In genomic region chr6:142946924-142947701, GRCh38 we compare ENCODE assay signal across 8 cellular contexts. TPM values are rescaled to one million over a fixed set of nuclear protein-coding genes. Genes with fewer than 3 reads are reported as not detected.
DNase-seq lines count a peak whose midpoint lies in the region; ATAC-seq and TF ChIP-seq lines count a peak whose summit lies in the region.

No MANE protein-coding gene starts in this region.

- H3K4me1 ChIP-seq in HCT116 (ENCODE audit: control insufficient read depth in 1 of 2, insufficient read depth in 2 of 2, low read length in 2 of 2): peaks cover 20 to 32% of the 10 kb centered on the region in 2 experiments; a peak in 3 of 4 replicates
- H3K4me1 ChIP-seq in duodenal mucosa (ENCODE audit: control insufficient read depth in 1 of 2, insufficient read depth in 2 of 2, low read length in 2 of 2): peaks cover 12 to 22% of the 10 kb centered on the region in 2 donors
- peaks cover 21% of the 10 kb centered on the region for H3K4me1 ChIP-seq in lower lobe of right lung

- CTCF ChIA-PET in HCT116 (lab: Charles Lee): no interaction called here
- CTCF ChIA-PET in activated CD4-positive, alpha-beta memory T cell treated with anti-CD3 and anti-CD28 coated beads for 36 hours (lab: Charles Lee): interaction anchor here (1.0 to 2.0 kb wide), 8 partner anchors 12 to 254 kb away, joined by 3 to 9 read pairs (median 4); no protein-coding TSS in a partner anchor

- H3K27me3 ChIP-seq in HCT116 (ENCODE audit: insufficient read depth, low read length): no peaks in the 10 kb centered on the region
- H3K27me3 ChIP-seq in duodenal mucosa (ENCODE audit: control insufficient read depth in 1 of 2, insufficient read depth in 2 of 2, low read length in 2 of 2): no peaks in the 10 kb centered on the region
- H3K27me3 ChIP-seq in lower lobe of right lung (ENCODE audit: low read depth): no peaks in the 10 kb centered on the region

- H3K4me3 Mint-ChIP-seq in activated CD4-positive, alpha-beta memory T cell treated with anti-CD3 and anti-CD28 coated beads for 36 hours: peak overlapping the region; percentile 96

- no peak for TF ChIP-seq RAD21 in HCT116 (IDR thresholded peaks at IDR 0.05; ENCODE audit: low read depth)

- peak overlapping the region; percentile 99 for H3K27ac Mint-ChIP-seq in activated CD4-positive, alpha-beta memory T cell treated with anti-CD3 and anti-CD28 coated beads for 36 hours

- peak overlapping the region; percentile 67 for H2AFZ ChIP-seq in HCT116 (ENCODE audit: low read depth, low read length, poor library complexity, severe bottlenecking)

- H3K4me1 Mint-ChIP-seq in activated CD4-positive, alpha-beta memory T cell treated with anti-CD3 and anti-CD28 coated beads for 36 hours (ENCODE audit: low read depth): peaks cover 24% of the 10 kb centered on the region

- no peak for DNase-seq in HCT116 (ENCODE audit: low read depth, low spot score)
- DNase-seq in NB4 (ENCODE audit: low read depth): peak; percentile 65
- peak; percentile 91 for DNase-seq in activated CD4-positive, alpha-beta memory T cell treated with anti-CD3 and anti-CD28 coated beads for 36 hours
- peak; percentile 88 for DNase-seq in lower lobe of right lung
- DNase-seq in stimulated activated CD4-positive, alpha-beta T cell treated with anti-CD3 and anti-CD28 coated beads, TNF-alpha, amount 100 ng/mL, for 48 hours (ENCODE audit: low read depth in 3 of 3): peak; percentile 63 to 69 (median 68)
- no peak for DNase-seq in NCI-H128 (lab: John Stamatoyannopoulos, UW; ENCODE audit: unreplicated experiment)

- no peaks in the 10 kb centered on the region for H3K9me3 Mint-ChIP-seq in activated CD4-positive, alpha-beta memory T cell treated with anti-CD3 and anti-CD28 coated beads for 36 hours

- H3K79me2 ChIP-seq in HCT116 (ENCODE audit: insufficient read depth, low read length): peaks cover 6% of the 10 kb centered on the region; the same call in 1 of the 2 replicates

- RAD21 ChIA-PET in HCT116 (lab: Charles Lee; ENCODE audit: low non-redundant PET in 1 of 2, low total read pairs in 2 of 2, uncharacterized antibody in 2 of 2, unreplicated experiment in 2 of 2): no interaction called here

- H4K20me1 ChIP-seq in HCT116 (ENCODE audit: insufficient read depth): no peaks in the 10 kb centered on the region

- TSS peak; percentile 92 for BruUV-seq in HCT116 (replicated peaks; lab: Mats Ljungman, UMichigan)

- peak; percentile 25 for TF ChIP-seq POLR2A in HCT116 (IDR thresholded peaks at IDR 0.05; ENCODE audit: borderline replicate concordance, extremely low read depth, insufficient read depth, insufficient read length)
- peak; percentile 33 for TF ChIP-seq POLR2A in NB4 (IDR thresholded peaks at IDR 0.05; ENCODE audit: extremely low read depth, insufficient read length)

- peak overlapping the region; percentile 97 for H3K4me2 ChIP-seq in HCT116 (ENCODE audit: low read length)

- H3K4me3 ChIP-seq in GM12875 (ENCODE audit: low read depth, low read length) (peak overlapping the region; percentile 86), HCT116 (replicated peaks in 1 of 2; ENCODE audit: low read depth in 1 of 2, low read length in 2 of 2) (peak overlapping the region; percentile 74 to 80), NB4 (ENCODE audit: low read depth, low read length) (peak overlapping the region; percentile 70), duodenal mucosa (ENCODE audit: low read depth in 1 of 2, low read length in 2 of 2) (peak overlapping the region; percentile 94 to 98), lower lobe of right lung (peak overlapping the region; percentile 88)

- peak overlapping the region; percentile 62 for H3K27ac ChIP-seq in HCT116 (ENCODE audit: low read depth, low read length)
- H3K27ac ChIP-seq in duodenal mucosa (ENCODE audit: low read depth, low read length): peak overlapping the region; percentile 99
- peak overlapping the region; percentile 99 for H3K27ac ChIP-seq in lower lobe of right lung

- POLR2A ChIA-PET in HCT116 (lab: Charles Lee): interaction anchor here (1.4 kb wide), 1 partner anchor 286 kb away, joined by 3 read pairs; no protein-coding TSS in a partner anchor
- POLR2A ChIA-PET in activated CD4-positive, alpha-beta memory T cell treated with anti-CD3 and anti-CD28 coated beads for 36 hours (lab: Charles Lee): interaction anchor here (0.7 to 2.8 kb wide), 22 partner anchors 9 to 503 kb away, joined by 3 to 26 read pairs (median 6); partner anchors contain the start of genes ADAT2 and PEX3

- no peaks in the 10 kb centered on the region for H3K9me2 ChIP-seq in HCT116 (ENCODE audit: insufficient read depth)

- intact Hi-C loops in HCT116 (cut with micrococcal nuclease): loop anchor here (1.0 to 10.0 kb wide), 5 partner anchors 62 to 478 kb away; partner anchors contain the start of gene AIG1
- intact Hi-C loops in activated CD4-positive, alpha-beta memory T cell treated with anti-CD3 and anti-CD28 coated beads for 36 hours (cut with micrococcal nuclease): loop anchor here (1.0 to 10.0 kb wide), 13 partner anchors 45 to 1398 kb away; partner anchors contain the start of genes ADAT2, AIG1, NMBR and PEX3
- intact Hi-C loops in lower lobe of right lung (cut with DNase I): no loop called here

- H3K36me3 ChIP-seq in HCT116 (ENCODE audit: control insufficient read depth in 1 of 2, insufficient read depth in 2 of 2, low read length in 2 of 2): no peaks in the 10 kb centered on the region
- no peaks in the 10 kb centered on the region for H3K36me3 ChIP-seq in duodenal mucosa (ENCODE audit: control insufficient read depth in 1 of 2, insufficient read depth in 2 of 2, low read length in 2 of 2)
- H3K36me3 ChIP-seq in lower lobe of right lung: no peaks in the 10 kb centered on the region

- peaks cover 6% of the 10 kb centered on the region for H3K36me3 Mint-ChIP-seq in activated CD4-positive, alpha-beta memory T cell treated with anti-CD3 and anti-CD28 coated beads for 36 hours

- ATAC-seq in HCT116 (peak; percentile 43), lower lobe of right lung (peak; percentile 72 to 78)

- TF ChIP-seq CTCF in GM12875 (IDR thresholded peaks at IDR 0.05; ENCODE audit: borderline replicate concordance, insufficient read depth, low read depth, low read length) (no peak), HCT116 (IDR thresholded peaks at IDR 0.05 in 2 of 3, conservative IDR thresholded peaks at IDR 0.05 in 1 of 3; ENCODE audit: borderline replicate concordance in 1 of 3, insufficient read depth in 1 of 3, low read depth in 2 of 3, low read length in 2 of 3) (no peak), NB4 (IDR thresholded peaks at IDR 0.05; ENCODE audit: low read depth, low read length) (no peak), lower lobe of right lung (IDR thresholded peaks at IDR 0.05) (no peak)

- peak overlapping the region; percentile 77 for H3K9ac ChIP-seq in HCT116 (ENCODE audit: low read length)
- H3K9ac ChIP-seq in duodenal mucosa (ENCODE audit: low read depth in 1 of 2, low read length in 2 of 2): peak overlapping the region; percentile 97

- H3K27me3 Mint-ChIP-seq in activated CD4-positive, alpha-beta memory T cell treated with anti-CD3 and anti-CD28 coated beads for 36 hours: peaks cover 2% of the 10 kb centered on the region

- no peaks in the 10 kb centered on the region for H3K9me3 ChIP-seq in HCT116 (ENCODE audit: control insufficient read depth in 1 of 2, insufficient read depth in 1 of 2, low read depth in 1 of 2, low read length in 2 of 2)
- no peaks in the 10 kb centered on the region for H3K9me3 ChIP-seq in duodenal mucosa (ENCODE audit: control insufficient read depth in 1 of 2, low read length in 2 of 2)
- H3K9me3 ChIP-seq in lower lobe of right lung: no peaks in the 10 kb centered on the region

TF ChIP-seq in HCT116, 20 proteins besides CTCF, POLR2A, EP300 and RAD21 (continues in another document):
- no peak; the same call in 1 of the 2 replicates for TF ChIP-seq EGR1 (IDR thresholded peaks at IDR 0.05; ENCODE audit: low read depth)
- TF ChIP-seq SRF (IDR thresholded peaks at IDR 0.05; ENCODE audit: low read depth): no peak
- peak; percentile 46 for TF ChIP-seq SP1 (IDR thresholded peaks at IDR 0.05; ENCODE audit: low read depth)
- TF ChIP-seq EZH2 (IDR thresholded peaks at IDR 0.05): no peak
- no peak; the same call in 1 of the 2 replicates for TF ChIP-seq CEBPB (IDR thresholded peaks at IDR 0.05; ENCODE audit: low read depth)
- no peak for TF ChIP-seq ZBTB33 (IDR thresholded peaks at IDR 0.05; ENCODE audit: extremely low read depth, insufficient replicate concordance, low read length)

RNA-seq across cellular contexts. Expression of gene HIVEP2, which starts 2.1 kb away (rescaled TPM):
- total RNA-seq in HCT116 (2021; ENCODE audit: unreplicated experiment) (8.1 TPM), lower lobe of right lung (13.1 TPM)
- 5.4 and 5.8 TPM in 2 replicates for polyA plus RNA-seq in HCT116 (2012)
- total RNA-seq in activated CD4-positive, alpha-beta memory T cell treated with anti-CD3 and anti-CD28 coated beads for 36 hours: 10 to 100 TPM; 24.3 to 25.1 TPM

Comparison
In these comparisons a context has a peak if more than half of its experiments do, and no peak if none do; other contexts are left out.
1. DNase-seq: peak in NB4 (single experiment), activated CD4-positive, alpha-beta memory T cell treated with anti-CD3 and anti-CD28 coated beads for 36 hours (single experiment), lower lobe of right lung (single experiment) and stimulated activated CD4-positive, alpha-beta T cell treated with anti-CD3 and anti-CD28 coated beads, TNF-alpha, amount 100 ng/mL, for 48 hours (3 of 3); none in HCT116 (single experiment) and NCI-H128 (single experiment).
2. Peak in every context shown above with its lines, with median percentiles within 50 percentile points of each other: H3K4me3 ChIP-seq and H3K27ac ChIP-seq.